ENCODE assay signal across 9 cellular contexts in the genomic region with DNA sequence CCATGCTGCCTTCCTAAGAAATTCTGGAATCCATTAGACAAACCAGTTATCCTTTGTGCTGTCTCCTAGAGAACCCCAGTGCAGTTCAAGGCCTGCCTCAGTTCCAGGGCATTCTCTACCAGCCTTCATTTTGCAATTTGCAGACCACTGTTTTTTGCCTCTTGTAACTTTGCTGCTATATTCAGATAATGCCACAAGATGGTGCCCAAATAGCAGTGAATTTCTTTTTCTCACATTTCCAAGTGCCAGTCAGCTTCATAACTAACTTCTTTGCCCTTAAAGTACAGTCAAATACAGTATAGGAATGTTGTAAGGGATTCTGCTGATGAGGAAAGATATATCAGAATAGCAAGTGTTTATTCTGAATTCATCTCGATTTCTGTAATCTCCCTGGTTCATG. TPM values are rescaled to one million over a fixed set of nuclear protein-coding genes. Genes with fewer than 3 reads are reported as not detected.
DNase-seq lines count a peak whose midpoint lies in the region; ATAC-seq and TF ChIP-seq lines count a peak whose summit lies in the region.
"Had no signal": no experiment of that assay in that cellular context is flagged by ENCODE, and none has a peak within 500 bp of the region (broad histone marks: within the 10 kb centered on the region; RNA-seq: fewer than 3 reads in every experiment).

No MANE protein-coding gene starts in this region.

- 0 out of 2 replicates have a peak, but pooled peaks cover 8% of the 10 kb centered on the region for H3F3A ChIP-seq in Loucy (ENCODE audit: low read depth)

- no peaks in the 10 kb centered on the region for H4K20me1 ChIP-seq in Loucy (ENCODE audit: insufficient read depth, low read length, poor library complexity, severe bottlenecking)

- no peaks in the 10 kb centered on the region for H3K27me3 ChIP-seq in Loucy (ENCODE audit: insufficient read depth, low read length, poor library complexity, severe bottlenecking)

- H3K9me3 Mint-ChIP-seq in natural killer cell: no peaks in the 10 kb centered on the region
- no peaks in the 10 kb centered on the region for H3K9me3 Mint-ChIP-seq in activated naive CD8-positive, alpha-beta T cell treated with anti-CD3 and anti-CD28 coated beads for 36 hours
- no peaks in the 10 kb centered on the region for H3K9me3 Mint-ChIP-seq in naive thymus-derived CD8-positive, alpha-beta T cell

- no peaks in the 10 kb centered on the region for H3K27me3 Mint-ChIP-seq in natural killer cell (ENCODE audit: low read depth in 2 of 2)
- H3K27me3 Mint-ChIP-seq in activated naive CD8-positive, alpha-beta T cell treated with anti-CD3 and anti-CD28 coated beads for 36 hours: no peaks in the 10 kb centered on the region
- no peaks in the 10 kb centered on the region for H3K27me3 Mint-ChIP-seq in naive thymus-derived CD8-positive, alpha-beta T cell

- H3K36me3 ChIP-seq in Loucy (ENCODE audit: insufficient read depth, low read length): peaks cover 51% of the 10 kb centered on the region; the same call in 1 of the 2 replicates

- no peak overlapping the region for H2AFZ ChIP-seq in Loucy (ENCODE audit: low read length)

- DNase-seq in DMS53 treated with DMSO at 0.1 percent for 48 hours (lab: John Stamatoyannopoulos, UW; ENCODE audit: unreplicated experiment): peak; percentile 32
- DNase-seq in cerebellar cortex (ENCODE audit: low spot score): peak; percentile 66
- DNase-seq in myocyte (ENCODE audit: low read depth): peak; percentile 61
- DNase-seq in SK-N-DZ (ENCODE audit: low spot score): no peak
- DNase-seq in natural killer cell: no peak
- no peak for DNase-seq in activated naive CD8-positive, alpha-beta T cell treated with anti-CD3 and anti-CD28 coated beads for 36 hours
- no peak for DNase-seq in naive thymus-derived CD8-positive, alpha-beta T cell

- no peak overlapping the region for H3K9ac ChIP-seq in Loucy (ENCODE audit: low read depth, low read length, poor library complexity, severe bottlenecking)

- H3K9me3 ChIP-seq in Loucy (ENCODE audit: insufficient read depth, low read depth, low read length): no peaks in the 10 kb centered on the region

- no peaks in the 10 kb centered on the region for H3K9me2 ChIP-seq in Loucy (replicated peaks; ENCODE audit: low read depth, low read length)

- peak overlapping the region in 1 of 2 donors; percentile 2 for H3K27ac Mint-ChIP-seq in natural killer cell
- no peak overlapping the region for H3K27ac Mint-ChIP-seq in activated naive CD8-positive, alpha-beta T cell treated with anti-CD3 and anti-CD28 coated beads for 36 hours
- peak overlapping the region in 1 of 10 donors; percentile 11 for H3K27ac Mint-ChIP-seq in naive thymus-derived CD8-positive, alpha-beta T cell

- no peak overlapping the region for H3K4me3 ChIP-seq in Loucy (ENCODE audit: low read length, poor library complexity, severe bottlenecking)
- H3K4me3 ChIP-seq: SK-N-MC had no signal

- H3K4me1 ChIP-seq in Loucy (ENCODE audit: insufficient read depth, low read length, poor library complexity, severe bottlenecking): peaks cover 12% of the 10 kb centered on the region

- no peaks in the 10 kb centered on the region for H3K79me2 ChIP-seq in Loucy (ENCODE audit: insufficient read depth, low read length)

- H3K4me1 Mint-ChIP-seq in natural killer cell: peaks cover 0 to 3% of the 10 kb centered on the region in 2 donors
- H3K4me1 Mint-ChIP-seq in activated naive CD8-positive, alpha-beta T cell treated with anti-CD3 and anti-CD28 coated beads for 36 hours: peaks cover 3% of the 10 kb centered on the region
- peaks cover 0 to 21% (median 12%) of the 10 kb centered on the region in 4 donors for H3K4me1 Mint-ChIP-seq in naive thymus-derived CD8-positive, alpha-beta T cell

- ATAC-seq in natural killer cell: no peak
- ATAC-seq in naive thymus-derived CD8-positive, alpha-beta T cell: no peak

- H3K4me3 Mint-ChIP-seq in natural killer cell: no peak overlapping the region
- H3K4me3 Mint-ChIP-seq in activated naive CD8-positive, alpha-beta T cell treated with anti-CD3 and anti-CD28 coated beads for 36 hours: no peak overlapping the region
- H3K4me3 Mint-ChIP-seq in naive thymus-derived CD8-positive, alpha-beta T cell: no peak overlapping the region

- POLR2A ChIA-PET in naive thymus-derived CD8-positive, alpha-beta T cell (lab: Charles Lee): no interaction called here

- H3K36me3 Mint-ChIP-seq in natural killer cell: peaks cover 19% of the 10 kb centered on the region
- H3K36me3 Mint-ChIP-seq in activated naive CD8-positive, alpha-beta T cell treated with anti-CD3 and anti-CD28 coated beads for 36 hours: peaks cover 23% of the 10 kb centered on the region
- H3K36me3 Mint-ChIP-seq in naive thymus-derived CD8-positive, alpha-beta T cell: peaks cover 6 to 86% (median 22%) of the 10 kb centered on the region in 3 donors

- no peak overlapping the region for H3K4me2 ChIP-seq in Loucy (ENCODE audit: low read depth, low read length, poor library complexity, severe bottlenecking)

- TF ChIP-seq CTCF in Loucy (conservative IDR thresholded peaks at IDR 0.05; ENCODE audit: low read length) (peak; percentile 74), natural killer cell (IDR thresholded peaks at IDR 0.05) (no peak)

- intact Hi-C loops in natural killer cell (cut with micrococcal nuclease): no loop called here

RNA-seq across cellular contexts. Expression of gene LOXL4, which starts 25.2 kb away (rescaled TPM):
- 0.64 and 0.88 TPM in 2 replicates for total RNA-seq in myocyte
- polyA plus RNA-seq in myocyte (2012): 1.2 TPM
- 2.3 and 2.8 TPM in 2 replicates for polyA plus RNA-seq in SK-N-DZ (2014; cell fraction: cytosol; rRNA removed)
- 3.2 and 3.6 TPM in 2 replicates for polyA plus RNA-seq in SK-N-DZ (2014; cell fraction: nucleus; rRNA removed)
- under 1 TPM in 1 of 3 donors, not detected in 2; 0.23 TPM for total RNA-seq in natural killer cell
- not detected for total RNA-seq in activated naive CD8-positive, alpha-beta T cell treated with anti-CD3 and anti-CD28 coated beads for 36 hours
- total RNA-seq in naive thymus-derived CD8-positive, alpha-beta T cell: not detected
- under 1 TPM in 1 of 3 donors, not detected in 2; 0.12 TPM for polyA plus RNA-seq in naive thymus-derived CD8-positive, alpha-beta T cell

Comparison
In these comparisons a context has a peak if more than half of its experiments do, and no peak if none do; other contexts are left out.
1. DNase-seq: peak in DMS53 treated with DMSO at 0.1 percent for 48 hours (single experiment), cerebellar cortex (single experiment) and myocyte (single experiment); none in SK-N-DZ (single experiment), natural killer cell (single experiment), activated naive CD8-positive, alpha-beta T cell treated with anti-CD3 and anti-CD28 coated beads for 36 hours (single experiment) and naive thymus-derived CD8-positive, alpha-beta T cell (0 of 10).